In genomic region chr11:118102721-118103261, GRCh38 we compare ENCODE assay signal across 1 cellular context.
A peak's percentile ranks its signal among the peaks of the same experiment; 100 is the strongest.
TF ChIP-seq lines count a peak whose summit lies in the region.

No MANE protein-coding gene starts in this region.

TF ChIP-seq in K562, 482 proteins besides CTCF, POLR2A, EP300 and RAD21 (continued from another document and continues in another):
- TF ChIP-seq ZNF609 (CRISPR knock-in tag; IDR thresholded peaks at IDR 0.05; ENCODE audit: borderline replicate concordance) (no peak), XRCC5 (IDR thresholded peaks at IDR 0.05; ENCODE audit: low read depth, low read length) (no peak), BCOR (IDR thresholded peaks at IDR 0.05) (peak; percentile 30), ELF4 (CRISPR knock-in tag; IDR thresholded peaks at IDR 0.05) (no peak), PML (IDR thresholded peaks at IDR 0.05; ENCODE audit: low read length) (no peak), ZNF280B (CRISPR knock-in tag; IDR thresholded peaks at IDR 0.05) (no peak), POU5F1 (IDR thresholded peaks at IDR 0.05; ENCODE audit: borderline replicate concordance, low read depth, low read length, partially characterized antibody) (no peak), ZNF395 (CRISPR knock-in tag; IDR thresholded peaks at IDR 0.05) (no peak), RBFOX2 (IDR thresholded peaks at IDR 0.05; ENCODE audit: low read depth, low read length) (peak; percentile 53), ZBTB33 (CRISPR knock-in tag; IDR thresholded peaks at IDR 0.05) (no peak), PHF8 (IDR thresholded peaks at IDR 0.05; ENCODE audit: borderline replicate concordance, low read length) (peak; percentile 21; the same call in 1 of the 2 replicates), PKNOX1 (IDR thresholded peaks at IDR 0.05) (no peak), ZNF830 (CRISPR knock-in tag; IDR thresholded peaks at IDR 0.05) (no peak), ZBTB11 (CRISPR knock-in tag; IDR thresholded peaks at IDR 0.05) (no peak; a peak in 1 of 6 replicates), RUNX1 (IDR thresholded peaks at IDR 0.05; ENCODE audit: low read depth) (no peak), NR2C2 (CRISPR knock-in tag; IDR thresholded peaks at IDR 0.05) (no peak; the same call in 1 of the 2 replicates), NR2C2 (tag; IDR thresholded peaks at IDR 0.05) (peak; percentile 60), BCL6 (CRISPR knock-in tag; IDR thresholded peaks at IDR 0.05) (no peak), CGGBP1 (CRISPR knock-in tag; IDR thresholded peaks at IDR 0.05) (no peak), HINFP (tag; conservative IDR thresholded peaks at IDR 0.05; ENCODE audit: low read depth) (no peak), ZNF133 (CRISPR knock-in tag; IDR thresholded peaks at IDR 0.05) (no peak), ARNT (IDR thresholded peaks at IDR 0.05) (peak in 1 of 2 experiments; percentile 64; a peak in 1 of 4 replicates), DNMT1 (IDR thresholded peaks at IDR 0.05) (no peak), CEBPZ (IDR thresholded peaks at IDR 0.05; ENCODE audit: borderline replicate concordance, low read depth, low read length) (no peak), KDM2B (CRISPR knock-in tag; IDR thresholded peaks at IDR 0.05) (no peak), GABPA (tag; conservative IDR thresholded peaks at IDR 0.05; ENCODE audit: low read depth) (no peak), POLR3A (IDR thresholded peaks at IDR 0.05; ENCODE audit: borderline replicate concordance, extremely low read depth, insufficient read depth, insufficient read length) (no peak), ATF3 (IDR thresholded peaks at IDR 0.05) (no peak), ATF3 (CRISPR knock-in tag; conservative IDR thresholded peaks at IDR 0.05) (no peak), CXXC5 (CRISPR knock-in tag; IDR thresholded peaks at IDR 0.05) (peak; percentile 47; the same call in 1 of the 2 replicates)
